In the genomic region with DNA sequence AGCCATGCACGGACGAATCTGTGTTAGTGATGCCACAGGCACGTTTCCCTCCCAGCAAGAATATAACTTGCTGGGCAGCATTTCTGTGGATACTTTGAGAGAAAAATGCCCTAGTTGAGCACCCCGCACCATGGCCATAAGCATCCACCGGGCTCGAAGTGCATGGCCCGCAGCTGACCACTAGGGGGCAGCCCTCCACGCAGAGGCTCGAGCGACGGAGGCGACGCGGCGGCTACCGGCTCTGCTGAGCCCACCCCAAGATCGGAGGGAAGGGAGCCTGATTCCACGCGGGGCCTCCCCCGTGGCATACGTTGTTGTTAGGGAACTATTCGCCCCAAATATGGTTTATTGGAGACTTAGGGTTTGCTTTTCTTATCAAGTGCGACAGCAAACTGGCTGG, we compare ENCODE assay signal across 9 cellular contexts. TPM values are rescaled to one million over a fixed set of nuclear protein-coding genes. Genes with fewer than 3 reads are reported as not detected.
DNase-seq lines count a peak whose midpoint lies in the region; ATAC-seq, FAIRE-seq and TF ChIP-seq lines count a peak whose summit lies in the region.
"Not testable (repeated sequence)": the region's sequence is repeated elsewhere in the genome, so short reads cannot be mapped to it uniquely, and the experiment has no call there.
"Had no signal": no experiment of that assay in that cellular context is flagged by ENCODE, and none has a peak within 500 bp of the region (broad histone marks: within the 10 kb centered on the region; RNA-seq: fewer than 3 reads in every experiment).

No MANE protein-coding gene starts in this region.

- H3K36me3 Mint-ChIP-seq in activated CD4-positive, alpha-beta memory T cell treated with anti-CD3 and anti-CD28 coated beads for 36 hours; naive B cell: not testable (repeated sequence)

- H3K14ac ChIP-seq in H1 (ENCODE audit: insufficient read length), result not testable (repeated sequence)

- H2AFZ ChIP-seq in H1 (ENCODE audit: low read length), result not testable (repeated sequence)

- CTCF ChIA-PET in activated CD4-positive, alpha-beta memory T cell treated with anti-CD3 and anti-CD28 coated beads for 36 hours (lab: Charles Lee); H1 (lab: Charles Lee; ENCODE audit: partially characterized antibody): not testable (repeated sequence)

- H3K27me3 Mint-ChIP-seq in activated CD4-positive, alpha-beta memory T cell treated with anti-CD3 and anti-CD28 coated beads for 36 hours; naive B cell: not testable (repeated sequence)

- not testable (repeated sequence) for TF ChIP-seq EP300 in H1 (IDR thresholded peaks at IDR 0.05; ENCODE audit: borderline replicate concordance in 1 of 2, low read depth in 2 of 2, low read length in 2 of 2)

- not testable (repeated sequence) for H3K9ac ChIP-seq in H1 (replicated peaks in 1 of 4; ENCODE audit: extremely low read depth in 1 of 4, low read depth in 3 of 4, low read length in 3 of 4)

- H2BK12ac ChIP-seq in H1 (ENCODE audit: low read depth, low read length), result not testable (repeated sequence)

- not testable (repeated sequence) for H3K4me3 ChIP-seq in H1 (ENCODE audit: extremely low read depth in 1 of 4, insufficient read depth in 2 of 4, low read depth in 3 of 4, low read length in 4 of 4); aorta (ENCODE audit: low read length in 2 of 2)

- TF ChIP-seq POLR2A in H1 (IDR thresholded peaks at IDR 0.05; ENCODE audit: control extremely low read depth in 1 of 2, low read depth in 2 of 2, low read length in 2 of 2), result not testable (repeated sequence)

- POLR2A ChIA-PET in activated CD4-positive, alpha-beta memory T cell treated with anti-CD3 and anti-CD28 coated beads for 36 hours (lab: Charles Lee); H1 (lab: Charles Lee; ENCODE audit: partially characterized antibody): not testable (repeated sequence)

- H2AK5ac ChIP-seq in H1 (ENCODE audit: low read depth, low read length), result not testable (repeated sequence)

- not testable (repeated sequence) for TF ChIP-seq RAD21 in H1 (IDR thresholded peaks at IDR 0.05 in 1 of 2, conservative IDR thresholded peaks at IDR 0.05 in 1 of 2; ENCODE audit: low read depth in 2 of 2, low read length in 2 of 2)

- not testable (repeated sequence) for H2BK5ac ChIP-seq in H1 (ENCODE audit: low read depth, low read length)

- H3K23ac ChIP-seq in H1 (ENCODE audit: insufficient read length), result not testable (repeated sequence)

- H2BK15ac ChIP-seq in H1 (ENCODE audit: low read length), result not testable (repeated sequence)

- H3K79me1 ChIP-seq in H1 (ENCODE audit: low read depth, low read length), result not testable (repeated sequence)

- not testable (repeated sequence) for H3K27ac Mint-ChIP-seq in activated CD4-positive, alpha-beta memory T cell treated with anti-CD3 and anti-CD28 coated beads for 36 hours; naive B cell

- FAIRE-seq in H1 (lab: Jason Lieb, UNC), result not testable (repeated sequence)

- H3K79me2 ChIP-seq in H1 (ENCODE audit: control insufficient read depth in 1 of 2, insufficient read depth in 2 of 2, low read length in 2 of 2), result not testable (repeated sequence)

- H3K4me2 ChIP-seq in H1 (ENCODE audit: insufficient read depth in 1 of 2, low read depth in 2 of 2, low read length in 2 of 2), result not testable (repeated sequence)

- H4K8ac ChIP-seq in H1 (ENCODE audit: extremely low read depth, insufficient read depth, low read length), result not testable (repeated sequence)

- H4K91ac ChIP-seq in H1 (replicated peaks; ENCODE audit: insufficient read length, low read length), result not testable (repeated sequence)

- not testable (repeated sequence) for H3K27ac ChIP-seq in H1 (ENCODE audit: low read depth, low read length); aorta (ENCODE audit: low read depth in 1 of 2, low read length in 2 of 2)

- not testable (repeated sequence) for H3K23me2 ChIP-seq in H1 (ENCODE audit: low read depth, low read length)

- H4K20me1 ChIP-seq in H1 (replicated peaks in 1 of 2; ENCODE audit: control insufficient read depth in 1 of 2, insufficient read depth in 2 of 2, low read length in 2 of 2), result not testable (repeated sequence)

- not testable (repeated sequence) for H3K36me3 ChIP-seq in H1 (ENCODE audit: control insufficient read depth in 2 of 4, insufficient read depth in 4 of 4, low read length in 3 of 4); aorta (ENCODE audit: control insufficient read depth in 1 of 2, insufficient read depth in 2 of 2, low read length in 1 of 2)

- not testable (repeated sequence) for H3K4ac ChIP-seq in H1 (replicated peaks; ENCODE audit: insufficient read length, low read depth, low read length)

- ATAC-seq in GM18511 (IDR thresholded peaks at IDR 0.05; ENCODE audit: unreplicated experiment) (peak; percentile 25), GM21360 (IDR thresholded peaks at IDR 0.05; ENCODE audit: unreplicated experiment) (peak; percentile 17), HG02763 (IDR thresholded peaks at IDR 0.05; ENCODE audit: unreplicated experiment) (peak; percentile 14), HG03342 (IDR thresholded peaks at IDR 0.05; ENCODE audit: unreplicated experiment) (peak; percentile 12), naive B cell (ENCODE audit: low read depth in 2 of 2) (peak; percentile 16 to 29), aorta (ENCODE audit: low FRiP score) (peak; percentile 93)

- H3K4me3 Mint-ChIP-seq in activated CD4-positive, alpha-beta memory T cell treated with anti-CD3 and anti-CD28 coated beads for 36 hours; naive B cell: not testable (repeated sequence)

- peak; percentile 82 for DNase-seq in activated CD4-positive, alpha-beta memory T cell treated with anti-CD3 and anti-CD28 coated beads for 36 hours
- DNase-seq in H1 (ENCODE audit: low read depth in 1 of 2, low spot score in 2 of 2) (peak in 1 of 2 experiments; percentile 72), aorta (peak; percentile 76 to 89)
- DNase-seq in naive B cell, result not testable (repeated sequence)

- not testable (repeated sequence) for H2BK120ac ChIP-seq in H1 (replicated peaks; ENCODE audit: low read depth, low read length)

- intact Hi-C loops in activated CD4-positive, alpha-beta memory T cell treated with anti-CD3 and anti-CD28 coated beads for 36 hours (cut with micrococcal nuclease); aorta (cut with DNase I): not testable (repeated sequence)

- H3K9me3 Mint-ChIP-seq in activated CD4-positive, alpha-beta memory T cell treated with anti-CD3 and anti-CD28 coated beads for 36 hours; naive B cell: not testable (repeated sequence)

- peak in 2 of 3 experiments; percentile 2 to 28; a peak in 2 of 4 replicates for TF ChIP-seq CTCF in H1 (IDR thresholded peaks at IDR 0.05; ENCODE audit: control extremely low read depth in 1 of 3, insufficient read depth in 1 of 3, low read depth in 1 of 3, low read length in 3 of 3)

- WGBS in H1 (ENCODE audit: extremely low coverage in 1 of 2, insufficient coverage in 1 of 2, insufficient read length in 1 of 2, insufficient replicate concordance in 2 of 2, low coverage in 1 of 2, low lambda C conversion rate in 2 of 2, missing lambda C conversion rate in 1 of 2), 2 experiments, result 2% methylated on average over 7 of the region's 23 CpGs; no CpG with 5 or more reads in 1 of the 2 experiments
- 0% methylated on average over 8 of the region's 23 CpGs; no CpG with 5 or more reads in 1 of the 2 donors for WGBS in aorta, 2 donors

- H2BK20ac ChIP-seq in H1 (ENCODE audit: low read length), result not testable (repeated sequence)

- H3K9me3 ChIP-seq in H1 (ENCODE audit: insufficient read depth in 2 of 2, low read depth in 1 of 2, low read length in 1 of 2); aorta (ENCODE audit: control insufficient read depth, low read length): not testable (repeated sequence)

- not testable (repeated sequence) for H3K18ac ChIP-seq in H1 (ENCODE audit: extremely low read depth, low read length)

- not testable (repeated sequence) for H3K56ac ChIP-seq in H1 (replicated peaks; ENCODE audit: insufficient read length, low read depth, low read length)

- H3K27me3 ChIP-seq in H1 (replicated peaks in 1 of 4; ENCODE audit: control insufficient read depth in 3 of 4, extremely low read depth in 1 of 4, insufficient read depth in 3 of 4, low read length in 3 of 4); aorta (ENCODE audit: control insufficient read depth in 1 of 2, insufficient read depth in 2 of 2, low read length in 1 of 2): not testable (repeated sequence)

- H4K5ac ChIP-seq in H1 (ENCODE audit: insufficient read length, low read depth, low read length), result not testable (repeated sequence)

- not testable (repeated sequence) for H3K4me1 ChIP-seq in H1 (replicated peaks in 1 of 4; ENCODE audit: control insufficient read depth in 3 of 4, insufficient read depth in 4 of 4, low read length in 3 of 4); aorta (ENCODE audit: control insufficient read depth in 1 of 2, insufficient read depth in 2 of 2, low read length in 2 of 2)

- H3K4me1 Mint-ChIP-seq in activated CD4-positive, alpha-beta memory T cell treated with anti-CD3 and anti-CD28 coated beads for 36 hours (ENCODE audit: low read depth); naive B cell: not testable (repeated sequence)

RNA-seq across cellular contexts. Expression of a gene that starts 0.7 kb away (rescaled TPM):
- total RNA-seq in activated CD4-positive, alpha-beta memory T cell treated with anti-CD3 and anti-CD28 coated beads for 36 hours, result 10 to 100 TPM; 32.7 to 33.9 TPM
- 0.20 and 0.31 TPM in 2 replicates for total RNA-seq in H1 (2021; fragmentation: NEBNext Ultra II Directional; extraction: Animal tissue kit (Norgen Biotek cat#: 25700))
- 0.06 and 0.08 TPM in 2 replicates for polyA plus RNA-seq in H1 (2011; rRNA removed)
- 0.10 TPM for polyA plus RNA-seq in H1 (2011; cell fraction: cytosol; rRNA removed)
- polyA plus RNA-seq in H1 (2011; cell fraction: nucleus; rRNA removed), result 0.16 TPM
- 0.04 to 0.12 TPM (median 0.05 TPM) in 3 of 4 replicates, not detected in the other for polyA plus RNA-seq in H1 (2012, experiment 1 of 2)
- polyA plus RNA-seq in H1 (2012, experiment 2 of 2), result 0.09 TPM
- polyA plus RNA-seq in H1 (2013, experiment 1 of 2), result 0.10 TPM
- polyA plus RNA-seq in H1 (2013, experiment 2 of 2), result 0.11 TPM
- 0.07 and 0.09 TPM in 2 replicates for polyA minus RNA-seq in H1 (2011; rRNA and poly(A)+ RNA removed)
- polyA minus RNA-seq in H1 (2011; cell fraction: cytosol; rRNA and poly(A)+ RNA removed), result not detected
- not detected for polyA minus RNA-seq in H1 (2011; cell fraction: nucleus; rRNA and poly(A)+ RNA removed)
- 1 to 10 TPM; 2.6 to 6.7 (median 3.4) TPM for polyA plus RNA-seq in naive B cell (ENCODE audit: low read depth in 6 of 6)
- 1 to 10 TPM; 3.6 to 6.3 TPM for total RNA-seq in aorta
- 1 to 10 TPM in 1 of 2 donors, under 1 TPM in 1; 0.50 to 1.9 TPM for polyA plus RNA-seq in aorta

RNA-seq across cellular contexts. Expression of a gene that starts 48.5 kb away (rescaled TPM):
- not detected for total RNA-seq in activated CD4-positive, alpha-beta memory T cell treated with anti-CD3 and anti-CD28 coated beads for 36 hours
- total RNA-seq in H1 (2021; fragmentation: NEBNext Ultra II Directional; extraction: Animal tissue kit (Norgen Biotek cat#: 25700)), result 0.61 and 0.86 TPM in 2 replicates
- polyA plus RNA-seq in H1 (2011; rRNA removed) (0.06 TPM in 1 of 2 replicates, not detected in the other), naive B cell (ENCODE audit: low read depth in 6 of 6) (under 1 TPM in 1 of 6 donors, not detected in 5; 0.22 TPM), aorta (not detected)
- 0.10 TPM for polyA plus RNA-seq in H1 (2011; cell fraction: cytosol; rRNA removed)
- polyA plus RNA-seq in H1 (2011; cell fraction: nucleus; rRNA removed), result not detected
- polyA plus RNA-seq in H1 (2012, experiment 1 of 2), result 0.13 to 1.0 TPM (median 0.23 TPM) in 4 replicates
- polyA plus RNA-seq in H1 (2012, experiment 2 of 2), result not detected
- 0.69 TPM for polyA plus RNA-seq in H1 (2013, experiment 1 of 2)
- polyA plus RNA-seq in H1 (2013, experiment 2 of 2), result 0.66 TPM
- polyA minus RNA-seq in H1 (2011; rRNA and poly(A)+ RNA removed), result not detected in 2 replicates
- polyA minus RNA-seq in H1 (2011; cell fraction: cytosol; rRNA and poly(A)+ RNA removed), result not detected
- polyA minus RNA-seq in H1 (2011; cell fraction: nucleus; rRNA and poly(A)+ RNA removed), result not detected
- under 1 TPM in 1 of 2 donors, not detected in 1; 0.99 TPM for total RNA-seq in aorta
- total RNA-seq: H4 had no signal

Comparison
In these comparisons a context has a peak if more than half of its experiments do, and no peak if none do; other contexts are left out.
1. ATAC-seq: peak in every context shown above with its lines; median percentile 93 in aorta; 25 in GM18511; 22 in naive B cell; 17 in GM21360; 14 in HG02763; 12 in HG03342.
2. RNA of a gene that starts 0.7 kb away (total RNA-seq): 32.7 to 33.9 TPM in activated CD4-positive, alpha-beta memory T cell treated with anti-CD3 and anti-CD28 coated beads for 36 hours; 3.6 to 6.3 TPM in aorta and 0.20 to 0.31 TPM in H1; every median in the first group is over 4 times any median in the second.